21 cellular contexts compared by ENCODE assay signal in the genomic region with DNA sequence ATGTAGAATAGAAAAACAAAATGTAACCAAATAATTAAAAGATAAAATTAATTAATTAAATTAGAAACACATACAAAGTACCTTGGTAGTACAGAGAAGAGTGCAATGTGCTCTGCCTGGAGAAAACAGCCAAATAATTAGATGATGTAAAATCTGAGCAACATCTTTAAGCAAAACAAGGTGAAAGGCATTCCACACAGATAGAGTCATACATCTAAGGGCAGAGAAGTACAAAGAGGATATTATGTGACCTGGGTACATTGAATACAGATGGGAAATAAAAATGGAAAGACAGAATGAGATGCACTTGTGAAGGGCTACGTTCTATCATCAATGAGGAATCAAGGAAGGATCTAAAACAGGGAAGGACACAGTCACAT. TPM values are rescaled to one million over a fixed set of nuclear protein-coding genes. Genes with fewer than 3 reads are reported as not detected.
DNase-seq lines count a peak whose midpoint lies in the region; ATAC-seq, FAIRE-seq and TF ChIP-seq lines count a peak whose summit lies in the region.
"Had no signal": no experiment of that assay in that cellular context is flagged by ENCODE, and none has a peak within 500 bp of the region (broad histone marks: within the 10 kb centered on the region; RNA-seq: fewer than 3 reads in every experiment).

No MANE protein-coding gene starts in this region.

- H3K9ac ChIP-seq in adipocyte (ENCODE audit: low read length) = no peak overlapping the region

- H3K36me3 ChIP-seq in adipocyte (ENCODE audit: control insufficient read depth, insufficient read depth, low read length, severe bottlenecking) = no peaks in the 10 kb centered on the region
- H3K36me3 ChIP-seq in heart left ventricle = no peaks in the 10 kb centered on the region
- H3K36me3 ChIP-seq: esophagus muscularis mucosa, HAP-1, heart right ventricle, SJCRH30 had no signal

- no peaks in the 10 kb centered on the region for H3K27me3 ChIP-seq in adipocyte (replicated peaks; ENCODE audit: control insufficient read depth, insufficient read depth, low read length)
- no peaks in the 10 kb centered on the region for H3K27me3 ChIP-seq in heart left ventricle
- H3K27me3 ChIP-seq: esophagus muscularis mucosa, heart right ventricle, SJCRH30 had no signal

- WGBS in A549 (ENCODE audit: missing lambda C conversion rate) = 9% methylated on average over 1 of the region's 1 CpG
- 56 to 82% (median 74%) methylated on average over 1 of the region's 1 CpG for WGBS in heart left ventricle, 4 donors

- CTCF ChIA-PET in A549 (lab: Yijun Ruan, JAX) = no interaction called here

- POLR2A ChIA-PET in A549 (lab: Yijun Ruan, JAX) = no interaction called here

- DNase-seq in A549 (ENCODE audit: low read depth in 1 of 2, low spot score in 1 of 2) (no peak), HT1080 (ENCODE audit: low read depth) (peak; percentile 66), adipocyte (ENCODE audit: low read depth) (peak; percentile 27), fibroblast of the aortic adventitia (ENCODE audit: low read depth) (peak; percentile 63), heart left ventricle (no peak)
- DNase-seq in activated naive CD4-positive, alpha-beta T cell treated with anti-CD3 and anti-CD28 coated beads, Interleukin-2, amount 50 U/mL, for 72 hours (ENCODE audit: low spot score in 2 of 2) = no peak
- DNase-seq: activated CD4-positive, CD25-positive, alpha-beta regulatory T cell; activated CD8-positive, alpha-beta T cell treated with anti-CD3 and anti-CD28 coated beads, Interleukin-2, amount 10 ng/mL, durations not matched to agents 7 days and 5 days; activated naive CD8-positive, alpha-beta T cell treated with anti-CD3 and anti-CD28 coated beads, Interleukin-2, amount 10 ng/mL, durations not matched to agents 7 days and 5 days; activated T-cell treated with anti-CD3 and anti-CD28 coated beads, Interleukin-2, amount 50 U/mL, for 72 hours; CD4-positive, alpha-beta T cell; heart right ventricle; KBM-7; NCI-H2029; NCI-H526; SJCRH30 had no signal

- H3K9me3 Mint-ChIP-seq in activated naive CD4-positive, alpha-beta T cell treated with anti-CD3 and anti-CD28 coated beads, Interleukin-2, amount 50 U/mL, for 72 hours = no peaks in the 10 kb centered on the region
- H3K9me3 Mint-ChIP-seq: activated naive CD8-positive, alpha-beta T cell treated with anti-CD3 and anti-CD28 coated beads, Interleukin-2, amount 10 ng/mL, durations not matched to agents 7 days and 5 days; activated T-cell treated with anti-CD3 and anti-CD28 coated beads, Interleukin-2, amount 50 U/mL, for 72 hours; CD4-positive, alpha-beta T cell; T-helper 2 cell treated with Interferon-gamma antibody and Interleukin-4, amounts not matched to agents 5 μg/mL and 100 μg/mL, for 36 hours had no signal

- no peak overlapping the region for H3K27ac Mint-ChIP-seq in activated naive CD4-positive, alpha-beta T cell treated with anti-CD3 and anti-CD28 coated beads, Interleukin-2, amount 50 U/mL, for 72 hours
- H3K27ac Mint-ChIP-seq: activated CD8-positive, alpha-beta T cell treated with anti-CD3 and anti-CD28 coated beads, Interleukin-2, amount 10 ng/mL, durations not matched to agents 7 days and 5 days; activated naive CD8-positive, alpha-beta T cell treated with anti-CD3 and anti-CD28 coated beads, Interleukin-2, amount 10 ng/mL, durations not matched to agents 7 days and 5 days; activated T-cell treated with anti-CD3 and anti-CD28 coated beads, Interleukin-2, amount 50 U/mL, for 72 hours; CD4-positive, alpha-beta T cell; T-helper 2 cell treated with Interferon-gamma antibody and Interleukin-4, amounts not matched to agents 5 μg/mL and 100 μg/mL, for 36 hours had no signal

- FAIRE-seq in A549 (lab: Jason Lieb, UNC) = no peak

- H3K27ac ChIP-seq in A549 (peak overlapping the region; percentile 13 to 50; a peak in 1 of 6 replicates), heart left ventricle (no peak overlapping the region)
- H3K27ac ChIP-seq: esophagus muscularis mucosa, heart right ventricle, SJCRH30 had no signal

- no peaks in the 10 kb centered on the region for H3K9me3 ChIP-seq in A549
- no peaks in the 10 kb centered on the region for H3K9me3 ChIP-seq in adipocyte (ENCODE audit: control insufficient read depth, low read length)
- H3K9me3 ChIP-seq in heart left ventricle = no peaks in the 10 kb centered on the region
- H3K9me3 ChIP-seq: esophagus muscularis mucosa, HAP-1, heart right ventricle, SJCRH30 had no signal

- H3K4me3 ChIP-seq in A549 = no peak overlapping the region
- H3K4me3 ChIP-seq in adipocyte (ENCODE audit: low read length) = no peak overlapping the region
- no peak overlapping the region for H3K4me3 ChIP-seq in fibroblast of the aortic adventitia (ENCODE audit: low read depth, low read length)
- H3K4me3 ChIP-seq in heart left ventricle = no peak overlapping the region
- H3K4me3 ChIP-seq: esophagus muscularis mucosa, HAP-1, heart right ventricle, SJCRH30 had no signal

- H3K36me3 Mint-ChIP-seq in activated naive CD4-positive, alpha-beta T cell treated with anti-CD3 and anti-CD28 coated beads, Interleukin-2, amount 50 U/mL, for 72 hours = no peaks in the 10 kb centered on the region

- TF ChIP-seq POLR2A in A549 (IDR thresholded peaks at IDR 0.05; ENCODE audit: low read length) (no peak), heart left ventricle (IDR thresholded peaks at IDR 0.05) (no peak)

- TF ChIP-seq EP300 in A549 (IDR thresholded peaks at IDR 0.05) = no peak

- no peak for TF ChIP-seq RAD21 in A549 (conservative IDR thresholded peaks at IDR 0.05 in 1 of 2, IDR thresholded peaks at IDR 0.05 in 1 of 2)

- no peak for ATAC-seq in A549
- ATAC-seq in GM19463 (IDR thresholded peaks at IDR 0.05; ENCODE audit: unreplicated experiment) = no peak
- ATAC-seq in heart left ventricle = no peak
- ATAC-seq in activated naive CD4-positive, alpha-beta T cell treated with anti-CD3 and anti-CD28 coated beads, Interleukin-2, amount 50 U/mL, for 72 hours = no peak
- ATAC-seq in HG03039 (IDR thresholded peaks at IDR 0.05; ENCODE audit: unreplicated experiment) = no peak
- ATAC-seq: activated CD8-positive, alpha-beta T cell treated with anti-CD3 and anti-CD28 coated beads, Interleukin-2, amount 10 ng/mL, durations not matched to agents 7 days and 5 days; activated T-cell treated with anti-CD3 and anti-CD28 coated beads, Interleukin-2, amount 50 U/mL, for 72 hours; heart right ventricle had no signal

- intact Hi-C loops in heart left ventricle (cut with DNase I) = no loop called here

- TF ChIP-seq CTCF in A549 (IDR thresholded peaks at IDR 0.05) = no peak
- TF ChIP-seq CTCF in fibroblast of the aortic adventitia (IDR thresholded peaks at IDR 0.05; ENCODE audit: insufficient read depth, low read length) = no peak
- no peak for TF ChIP-seq CTCF in heart left ventricle (IDR thresholded peaks at IDR 0.05)

- no peak overlapping the region for H3K4me2 ChIP-seq in A549

- H3K4me1 ChIP-seq in A549 (peaks cover 12% of the 10 kb centered on the region; the same call in 2 of the 3 replicates), adipocyte (ENCODE audit: control insufficient read depth, insufficient read depth, low read length) (peaks cover 2% of the 10 kb centered on the region), heart left ventricle (no peaks in the 10 kb centered on the region)
- H3K4me1 ChIP-seq: heart right ventricle had no signal

TF ChIP-seq in A549, 52 proteins besides CTCF, POLR2A, EP300 and RAD21:
- TF ChIP-seq KDM1A (IDR thresholded peaks at IDR 0.05; ENCODE audit: low read depth) = no peak
- no peak for TF ChIP-seq RNF2 (IDR thresholded peaks at IDR 0.05; ENCODE audit: borderline replicate concordance, low read depth)

RNA-seq across cellular contexts. Expression of gene FNDC3A, which starts 25.2 kb away (rescaled TPM):
- 31.4 and 32.6 TPM in 2 replicates for polyA plus RNA-seq in A549 (2011; rRNA removed)
- polyA plus RNA-seq in A549 (2012; cell fraction: cytosol; rRNA removed) = 5.7 and 6.8 TPM in 2 replicates
- 6.0 and 9.2 TPM in 2 replicates for polyA plus RNA-seq in A549 (2012; cell fraction: nucleus; rRNA removed)
- polyA plus RNA-seq in A549 (2017; fragmentation: RNase III; extraction: RNeasy Plus Mini Kit Qiagen cat#74134 plus additional on column Dnase treatment) = 16.0 TPM in 3 replicates
- polyA minus RNA-seq in A549 (2011; rRNA and poly(A)+ RNA removed) = 37.5 and 49.6 TPM in 2 replicates
- 20.3 and 23.7 TPM in 2 replicates for total RNA-seq in HT1080 (2014; rRNA removed; shearing (Covaris generic))
- polyA plus RNA-seq in HT1080 (2015; cell fraction: cytosol; rRNA removed) = 20.7 and 29.8 TPM in 2 replicates
- polyA plus RNA-seq in HT1080 (2015; cell fraction: nucleus; rRNA removed) = 60.0 and 64.0 TPM in 2 replicates
- 29.1 and 71.6 TPM in 2 replicates for total RNA-seq in fibroblast of the aortic adventitia (ENCODE audit: low replicate concordance)
- 10 to 100 TPM; 16.9 to 38.3 (median 22.7) TPM for total RNA-seq in heart left ventricle
- polyA plus RNA-seq in heart left ventricle = 10 to 100 TPM; 10.1 to 21.9 TPM
- total RNA-seq in activated naive CD4-positive, alpha-beta T cell treated with anti-CD3 and anti-CD28 coated beads, Interleukin-2, amount 50 U/mL, for 72 hours = 10 to 100 TPM; 24.5 to 25.3 TPM

Comparison
In these comparisons a context has a peak if more than half of its experiments do, and no peak if none do; other contexts are left out.
1. DNase-seq: peak in HT1080 (single experiment), adipocyte (single experiment) and fibroblast of the aortic adventitia (single experiment); none in A549 (0 of 2), heart left ventricle (0 of 5) and activated naive CD4-positive, alpha-beta T cell treated with anti-CD3 and anti-CD28 coated beads, Interleukin-2, amount 50 U/mL, for 72 hours (0 of 2).
2. H3K27ac ChIP-seq: peak in A549 (2 of 2); none in heart left ventricle (0 of 12).